In genomic region chr17:72387969-72388368, GRCh38 we compare ENCODE assay signal across 28 cellular contexts.
DNase-seq lines count a peak whose midpoint lies in the region; ATAC-seq, FAIRE-seq and TF ChIP-seq lines count a peak whose summit lies in the region.
"Had no signal": no experiment of that assay in that cellular context is flagged by ENCODE, and none has a peak within 500 bp of the region (broad histone marks: within the 10 kb centered on the region; RNA-seq: fewer than 3 reads in every experiment).

No MANE protein-coding gene starts in this region.

- POLR2A ChIA-PET in A549 (lab: Yijun Ruan, JAX) (interaction anchor here (0.7 to 1.1 kb wide), 4 partner anchors 30 to 266 kb away, joined by 3 to 8 read pairs (median 5); partner anchors contain the start of gene SOX9), Panc1 (lab: Charles Lee) (no interaction called here)

- no peaks in the 10 kb centered on the region for H3K9me3 ChIP-seq in A549
- no peaks in the 10 kb centered on the region for H3K9me3 ChIP-seq in Panc1 (ENCODE audit: control insufficient read depth, insufficient read depth, low read depth, low read length)
- no peaks in the 10 kb centered on the region for H3K9me3 ChIP-seq in aorta (ENCODE audit: control insufficient read depth, low read length)
- H3K9me3 ChIP-seq: adrenal gland, breast epithelium, MG63, transverse colon had no signal

- WGBS in A549 (ENCODE audit: missing lambda C conversion rate) = 40% methylated on average over 3 of the region's 3 CpGs
- WGBS in aorta, 2 donors = 60 to 63% methylated on average over 3 of the region's 3 CpGs

- H3K4me3 ChIP-seq in A549 = no peak overlapping the region
- H3K4me3 ChIP-seq in Panc1 (ENCODE audit: low read depth in 2 of 2, low read length in 2 of 2) = no peak overlapping the region
- no peak overlapping the region for H3K4me3 ChIP-seq in aorta (ENCODE audit: low read length in 2 of 2)
- H3K4me3 ChIP-seq: adrenal gland, breast epithelium, MG63, transverse colon had no signal

- H3K9me3 Mint-ChIP-seq in mesothelial cell of epicardium = no peaks in the 10 kb centered on the region
- H3K9me3 Mint-ChIP-seq in activated naive CD8-positive, alpha-beta T cell treated with anti-CD3 and anti-CD28 coated beads, Interleukin-2, amount 50 U/mL, for 24 hours = no peaks in the 10 kb centered on the region
- H3K9me3 Mint-ChIP-seq: nephron progenitor cell, T-cell had no signal

- H3K27ac ChIP-seq in A549 (peak overlapping the region; percentile 76 to 85), Panc1 (ENCODE audit: low read length) (peak overlapping the region; percentile 2), aorta (ENCODE audit: low read depth in 1 of 2, low read length in 2 of 2) (no peak overlapping the region)
- H3K27ac ChIP-seq: adrenal gland, breast epithelium, HL-60, transverse colon had no signal

- H3K36me3 ChIP-seq in Panc1 (ENCODE audit: control insufficient read depth, insufficient read depth, low read length) (no peaks in the 10 kb centered on the region), aorta (ENCODE audit: control insufficient read depth in 1 of 2, insufficient read depth in 2 of 2, low read length in 1 of 2) (no peaks in the 10 kb centered on the region)
- H3K36me3 ChIP-seq: adrenal gland, breast epithelium, MG63, transverse colon had no signal

- CTCF ChIA-PET in A549 (lab: Yijun Ruan, JAX) (interaction anchor here (0.7 to 2.8 kb wide), 9 partner anchors 8 to 337 kb away, joined by 3 to 10 read pairs (median 4); partner anchors contain the start of gene SOX9), Panc1 (lab: Charles Lee) (no interaction called here)

- H3K4me1 ChIP-seq in A549 = peaks cover 84% of the 10 kb centered on the region
- H3K4me1 ChIP-seq in Panc1 (ENCODE audit: control insufficient read depth, insufficient read depth, low read length) = peaks cover 59% of the 10 kb centered on the region
- H3K4me1 ChIP-seq in aorta (ENCODE audit: control insufficient read depth in 1 of 2, insufficient read depth in 2 of 2, low read length in 2 of 2) = no peaks in the 10 kb centered on the region
- H3K4me1 ChIP-seq: adrenal gland, breast epithelium, transverse colon had no signal

- no peak for TF ChIP-seq EP300 in A549 (IDR thresholded peaks at IDR 0.05)

- H3K27me3 Mint-ChIP-seq in mesothelial cell of epicardium (ENCODE audit: low read depth) = no peaks in the 10 kb centered on the region
- H3K27me3 Mint-ChIP-seq in activated naive CD8-positive, alpha-beta T cell treated with anti-CD3 and anti-CD28 coated beads, Interleukin-2, amount 50 U/mL, for 24 hours = no peaks in the 10 kb centered on the region

- TF ChIP-seq CTCF in A549 (IDR thresholded peaks at IDR 0.05) (no peak), Panc1 (IDR thresholded peaks at IDR 0.05) (no peak), mesothelial cell of epicardium (IDR thresholded peaks at IDR 0.05; ENCODE audit: unreplicated experiment) (no peak)

- no peak for ATAC-seq in A549
- no peak for ATAC-seq in Panc1
- ATAC-seq in aorta (ENCODE audit: low FRiP score) = no peak
- ATAC-seq in activated naive CD8-positive, alpha-beta T cell treated with anti-CD3 and anti-CD28 coated beads, Interleukin-2, amount 50 U/mL, for 24 hours = no peak
- ATAC-seq: left ventricle myocardium superior, T-cell had no signal

- intact Hi-C loops in Panc1 (cut with micrococcal nuclease; ENCODE audit: unreplicated experiment) (no loop called here), aorta (cut with DNase I) (no loop called here)

- H3K4me3 Mint-ChIP-seq in mesothelial cell of epicardium = no peak overlapping the region
- H3K4me3 Mint-ChIP-seq in activated naive CD8-positive, alpha-beta T cell treated with anti-CD3 and anti-CD28 coated beads, Interleukin-2, amount 50 U/mL, for 24 hours = no peak overlapping the region
- H3K4me3 Mint-ChIP-seq: nephron progenitor cell, T-cell had no signal

- in situ Hi-C loops in Panc1 (cut with HindIII; ENCODE audit: low pct_unique_long_range_greater_than_20kb, low sequenced_read_pairs) = no loop called here

- no peak for TF ChIP-seq RAD21 in A549 (conservative IDR thresholded peaks at IDR 0.05 in 1 of 2, IDR thresholded peaks at IDR 0.05 in 1 of 2)

- no TSS peak for BruUV-seq in Panc1 (replicated peaks; lab: Mats Ljungman, UMichigan)

- H3K4me1 Mint-ChIP-seq in mesothelial cell of epicardium = peaks cover 38% of the 10 kb centered on the region
- no peaks in the 10 kb centered on the region for H3K4me1 Mint-ChIP-seq in activated naive CD8-positive, alpha-beta T cell treated with anti-CD3 and anti-CD28 coated beads, Interleukin-2, amount 50 U/mL, for 24 hours
- H3K4me1 Mint-ChIP-seq: T-cell had no signal

- no peak for FAIRE-seq in A549 (lab: Jason Lieb, UNC)
- FAIRE-seq: A204.1, colon, GM12892 had no signal

- H3K27me3 ChIP-seq in Panc1 (ENCODE audit: control insufficient read depth, insufficient read depth, low read length) = no peaks in the 10 kb centered on the region
- no peaks in the 10 kb centered on the region for H3K27me3 ChIP-seq in aorta (ENCODE audit: control insufficient read depth in 1 of 2, insufficient read depth in 2 of 2, low read length in 1 of 2)
- H3K27me3 ChIP-seq: adrenal gland, breast epithelium, MG63, transverse colon had no signal

- peak overlapping the region; percentile 50 for H3K4me2 ChIP-seq in A549

- no peak for TF ChIP-seq POLR2A in A549 (IDR thresholded peaks at IDR 0.05; ENCODE audit: low read length)

- peak overlapping the region; percentile 21 for H3K27ac Mint-ChIP-seq in mesothelial cell of epicardium
- H3K27ac Mint-ChIP-seq in activated naive CD8-positive, alpha-beta T cell treated with anti-CD3 and anti-CD28 coated beads, Interleukin-2, amount 50 U/mL, for 24 hours = no peak overlapping the region
- H3K27ac Mint-ChIP-seq: nephron progenitor cell, T-cell had no signal

- no peaks in the 10 kb centered on the region for H3K36me3 Mint-ChIP-seq in mesothelial cell of epicardium
- H3K36me3 Mint-ChIP-seq in activated naive CD8-positive, alpha-beta T cell treated with anti-CD3 and anti-CD28 coated beads, Interleukin-2, amount 50 U/mL, for 24 hours (ENCODE audit: low read depth) = no peaks in the 10 kb centered on the region
- H3K36me3 Mint-ChIP-seq: T-cell had no signal

- DNase-seq in A549 (ENCODE audit: low read depth in 1 of 2, low spot score in 1 of 2) (no peak), HCEC 1CT (peak; percentile 43), Panc1 (ENCODE audit: low read depth, low spot score) (no peak), mesothelial cell of epicardium (ENCODE audit: low spot score in 2 of 2, unreplicated experiment in 2 of 2) (no peak), aorta (no peak), occipital lobe (lab: John Stamatoyannopoulos, UW) (no peak), epidermal melanocyte (ENCODE audit: insufficient read length, low spot score) (no peak)
- DNase-seq in activated naive CD8-positive, alpha-beta T cell treated with anti-CD3 and anti-CD28 coated beads, Interleukin-2, amount 50 U/mL, for 24 hours = no peak
- DNase-seq: activated CD4-positive, alpha-beta T cell treated with anti-CD3 and anti-CD28 coated beads for 1 hour; activated CD8-positive, alpha-beta memory T cell treated with anti-CD3 and anti-CD28 coated beads for 24 hours; activated gamma-delta T cell treated with Interleukin-2 at 50 U/mL for 16 hours; activated T-cell treated with anti-CD3 and anti-CD28 coated beads, Interleukin-2, amount 50 U/mL, for 1 hour; adrenal gland; effector memory CD4-positive, alpha-beta T cell; hypothalamus; left ventricle myocardium superior; NCI-H1436; NCI-H446 treated with DMSO at 0.1 percent for 48 hours; nephron progenitor cell; Right ventricle myocardium superior; T-cell; transverse colon had no signal

TF ChIP-seq in A549, 52 proteins besides CTCF, POLR2A, EP300 and RAD21:
- TF ChIP-seq NFE2L2 (conservative IDR thresholded peaks at IDR 0.05; ENCODE audit: low read length) (no peak), CHD4 (IDR thresholded peaks at IDR 0.05; ENCODE audit: borderline replicate concordance) (no peak), JUN (IDR thresholded peaks at IDR 0.05) (no peak), FOSL2 (IDR thresholded peaks at IDR 0.05) (no peak), FOSL2 (CRISPR knock-in tag; IDR thresholded peaks at IDR 0.05) (peak; percentile 10; the same call in 1 of the 2 replicates)

Comparison
In these comparisons a context has a peak if more than half of its experiments do, and no peak if none do; other contexts are left out.
1. H3K27ac ChIP-seq: peak in A549 (2 of 2) and Panc1 (single experiment); none in aorta (0 of 2).